Comparison of ENCODE assay signal across 9 cellular contexts in genomic region chr1:46130144-46130543, GRCh38. TPM values are rescaled to one million over a fixed set of nuclear protein-coding genes. Genes with fewer than 3 reads are reported as not detected.
A peak's percentile ranks its signal among the peaks of the same experiment; 100 is the strongest.
DNase-seq lines count a peak whose midpoint lies in the region; ATAC-seq and TF ChIP-seq lines count a peak whose summit lies in the region.
"Had no signal": no experiment of that assay in that cellular context is flagged by ENCODE, and none has a peak within 500 bp of the region (broad histone marks: within the 10 kb centered on the region; RNA-seq: fewer than 3 reads in every experiment).

No MANE protein-coding gene starts in this region.

- H3F3A ChIP-seq in smooth muscle cell (ENCODE audit: low read depth): peaks cover 5% of the 10 kb centered on the region

- H3K27me3 ChIP-seq in HUES48 (ENCODE audit: control insufficient read depth, insufficient read depth, low read length) (peaks cover 17% of the 10 kb centered on the region), SJSA1 (replicated peaks) (no peaks in the 10 kb centered on the region), right cardiac atrium (ENCODE audit: control insufficient read depth, insufficient read depth) (no peaks in the 10 kb centered on the region), smooth muscle cell (ENCODE audit: low read depth) (no peaks in the 10 kb centered on the region)

- TF ChIP-seq CTCF in smooth muscle cell (IDR thresholded peaks at IDR 0.05; ENCODE audit: borderline replicate concordance, insufficient read depth, poor library complexity, severe bottlenecking): no peak

- H2AFZ ChIP-seq in smooth muscle cell (ENCODE audit: low read depth): peak overlapping the region; percentile 93

- H3K4me2 ChIP-seq in smooth muscle cell: peak overlapping the region; percentile 93

- H3K4me3 ChIP-seq in HUES48 (ENCODE audit: low read depth, low read length): peak overlapping the region; percentile 75
- peak overlapping the region; percentile 50 for H3K4me3 ChIP-seq in SJSA1
- peak overlapping the region; percentile 99 for H3K4me3 ChIP-seq in right cardiac atrium (ENCODE audit: low read length)
- H3K4me3 ChIP-seq in smooth muscle cell: peak overlapping the region; percentile 86

- DNase-seq in SJSA1 (ENCODE audit: low read depth in 1 of 2, low spot score in 2 of 2) (peak in 1 of 2 experiments; percentile 32), right cardiac atrium (no peak), smooth muscle cell (lab: John Stamatoyannopoulos, UW; ENCODE audit: unreplicated experiment) (no peak), NCI-H510A treated with DMSO at 0.1 percent for 48 hours (lab: John Stamatoyannopoulos, UW) (no peak), NCI-H510A (lab: John Stamatoyannopoulos, UW) (no peak), DMS 273 (lab: John Stamatoyannopoulos, UW; ENCODE audit: unreplicated experiment) (no peak)
- DNase-seq: foreskin melanocyte, sigmoid colon had no signal

- H3K4me1 ChIP-seq in HUES48 (ENCODE audit: control insufficient read depth, insufficient read depth, low read length) (peaks cover 20% of the 10 kb centered on the region), SJSA1 (replicated peaks) (peaks cover 18% of the 10 kb centered on the region), right cardiac atrium (ENCODE audit: control insufficient read depth, insufficient read depth, low read length) (peaks cover 7% of the 10 kb centered on the region), smooth muscle cell (ENCODE audit: low read depth) (peaks cover 24% of the 10 kb centered on the region)

- H3K27ac ChIP-seq in HUES48 (ENCODE audit: low read depth, low read length) (no peak overlapping the region), SJSA1 (no peak overlapping the region), right cardiac atrium (ENCODE audit: low read length) (no peak overlapping the region), smooth muscle cell (ENCODE audit: low read depth) (no peak overlapping the region)

- intact Hi-C loops in right cardiac atrium (cut with DNase I): loop anchor here in 2 of 4 donors (5.0 kb wide), 2 partner anchors 42 to 47 kb away; partner anchors contain the start of genes P3R3URF (in 1 of the 2) and TSPAN1 (in 1 of the 2)

- H3K79me2 ChIP-seq in smooth muscle cell (ENCODE audit: low read depth): peaks cover 56% of the 10 kb centered on the region

- H3K9me3 ChIP-seq in HUES48 (ENCODE audit: control insufficient read depth, insufficient read depth, low read length): no peaks in the 10 kb centered on the region
- no peaks in the 10 kb centered on the region for H3K9me3 ChIP-seq in SJSA1 (replicated peaks)
- H3K9me3 ChIP-seq in right cardiac atrium (ENCODE audit: control insufficient read depth, low read length): no peaks in the 10 kb centered on the region
- no peaks in the 10 kb centered on the region for H3K9me3 ChIP-seq in smooth muscle cell (replicated peaks; ENCODE audit: low read depth)
- H3K9me3 ChIP-seq: sigmoid colon had no signal

- H3K36me3 ChIP-seq in HUES48 (ENCODE audit: control insufficient read depth, insufficient read depth, low read length) (no peaks in the 10 kb centered on the region), SJSA1 (no peaks in the 10 kb centered on the region), smooth muscle cell (ENCODE audit: low read depth) (no peaks in the 10 kb centered on the region)
- H3K36me3 ChIP-seq: sigmoid colon had no signal

- no peak overlapping the region for H3K9ac ChIP-seq in HUES48 (ENCODE audit: low read depth, low read length)
- peak overlapping the region; percentile 98 for H3K9ac ChIP-seq in smooth muscle cell (ENCODE audit: low read depth)

- WGBS in right cardiac atrium: 48% methylated on average over 1 of the region's 1 CpG
- WGBS in smooth muscle cell (ENCODE audit: low lambda C conversion rate): 52% methylated on average over 1 of the region's 1 CpG

- no peak for ATAC-seq in right cardiac atrium

- H4K20me1 ChIP-seq in smooth muscle cell (ENCODE audit: low read depth): no peaks in the 10 kb centered on the region

RNA-seq across cellular contexts. Expression of gene PIK3R3, which starts 2.3 kb away (rescaled TPM):
- total RNA-seq in SJSA1 (2014; rRNA removed; shearing (Covaris generic)): 12.4 and 15.2 TPM in 2 replicates
- total RNA-seq in right cardiac atrium (10 to 100 TPM; 30.5 to 49.8 (median 38.7) TPM), smooth muscle cell (5.6 TPM in 2 replicates)
- polyA plus RNA-seq in right cardiac atrium (20.0 TPM), smooth muscle cell (3.7 and 5.3 TPM in 2 replicates)

RNA-seq across cellular contexts. Expression of gene TSPAN1, which starts 44.7 kb away (rescaled TPM):
- total RNA-seq in SJSA1 (2014; rRNA removed; shearing (Covaris generic)): not detected in 2 replicates
- total RNA-seq in right cardiac atrium: 1 to 10 TPM; 1.0 to 2.4 (median 1.5) TPM
- polyA plus RNA-seq in right cardiac atrium: 1.3 TPM
- 1.7 and 10.8 TPM in 2 replicates for total RNA-seq in smooth muscle cell
- polyA plus RNA-seq in smooth muscle cell: 2.4 and 8.0 TPM in 2 replicates

RNA-seq across cellular contexts. Expression of gene P3R3URF, which starts 46.1 kb away (rescaled TPM):
- total RNA-seq in SJSA1 (2014; rRNA removed; shearing (Covaris generic)): not detected in 2 replicates
- total RNA-seq in right cardiac atrium: not detected
- not detected for polyA plus RNA-seq in right cardiac atrium
- not detected in 2 replicates for total RNA-seq in smooth muscle cell
- polyA plus RNA-seq in smooth muscle cell: not detected in 2 replicates
- total RNA-seq: sigmoid colon had no signal
- polyA plus RNA-seq: sigmoid colon had no signal
